In genomic region chr20:50789968-50790650, GRCh38 we compare ENCODE assay signal across 8 cellular contexts. TPM values are rescaled to one million over a fixed set of nuclear protein-coding genes. Genes with fewer than 3 reads are reported as not detected.
DNase-seq lines count a peak whose midpoint lies in the region; ATAC-seq and TF ChIP-seq lines count a peak whose summit lies in the region.

No MANE protein-coding gene starts in this region.

- POLR2A ChIA-PET in Caco-2 (lab: Charles Lee) (interaction anchor here (0.6 to 3.8 kb wide), 8 partner anchors 28 to 168 kb away, joined by 3 to 21 read pairs (median 5); partner anchors contain the start of genes ADNP, DPM1, MOCS3 and PARD6B), Panc1 (lab: Charles Lee) (no interaction called here)

- TF ChIP-seq CTCF in Caco-2 (IDR thresholded peaks at IDR 0.05; ENCODE audit: insufficient read depth in 1 of 2, low read depth in 1 of 2, low read length in 1 of 2, severe bottlenecking in 1 of 2, unreplicated experiment in 1 of 2) = no peak
- no peak for TF ChIP-seq CTCF in Panc1 (IDR thresholded peaks at IDR 0.05)
- no peak for TF ChIP-seq CTCF in prostate gland (IDR thresholded peaks at IDR 0.05)

- H3K9me3 ChIP-seq in Caco-2 = no peaks in the 10 kb centered on the region
- H3K9me3 ChIP-seq in Panc1 (ENCODE audit: control insufficient read depth, insufficient read depth, low read depth, low read length) = no peaks in the 10 kb centered on the region
- H3K9me3 ChIP-seq in esophagus (ENCODE audit: control insufficient read depth in 2 of 2, insufficient read depth in 1 of 2, low read depth in 1 of 2, low read length in 1 of 2) = no peaks in the 10 kb centered on the region
- H3K9me3 ChIP-seq in prostate gland = no peaks in the 10 kb centered on the region

- no peaks in the 10 kb centered on the region for H3K27me3 ChIP-seq in Caco-2 (replicated peaks; ENCODE audit: control insufficient read depth, insufficient read depth, low read length)
- H3K27me3 ChIP-seq in Panc1 (ENCODE audit: control insufficient read depth, insufficient read depth, low read length) = no peaks in the 10 kb centered on the region
- no peaks in the 10 kb centered on the region for H3K27me3 ChIP-seq in esophagus (ENCODE audit: control insufficient read depth in 1 of 2, insufficient read depth in 2 of 2, low read length in 2 of 2)
- no peaks in the 10 kb centered on the region for H3K27me3 ChIP-seq in prostate gland (replicated peaks; ENCODE audit: insufficient read depth)

- in situ Hi-C loops in Panc1 (cut with HindIII; ENCODE audit: low pct_unique_long_range_greater_than_20kb, low sequenced_read_pairs) = no loop called here

- peaks cover 19% of the 10 kb centered on the region for H3K36me3 Mint-ChIP-seq in Caco-2 (ENCODE audit: insufficient read depth, unreplicated experiment)

- peak; percentile 14 for TF ChIP-seq POLR2A in prostate gland (IDR thresholded peaks at IDR 0.05)

- peaks cover 44% of the 10 kb centered on the region for H3K4me1 ChIP-seq in Caco-2
- H3K4me1 ChIP-seq in Panc1 (ENCODE audit: control insufficient read depth, insufficient read depth, low read length) = peaks cover 58% of the 10 kb centered on the region
- peaks cover 0 to 3% of the 10 kb centered on the region in 2 donors for H3K4me1 ChIP-seq in esophagus (ENCODE audit: control insufficient read depth in 2 of 2, insufficient read depth in 2 of 2, low read length in 1 of 2)
- H3K4me1 ChIP-seq in prostate gland (replicated peaks) = peaks cover 6% of the 10 kb centered on the region

- H3K4me3 ChIP-seq in Caco-2 (ENCODE audit: low read depth, low read length) = no peak overlapping the region
- H3K4me3 ChIP-seq in Panc1 (ENCODE audit: low read depth in 2 of 2, low read length in 2 of 2) = no peak overlapping the region
- no peak overlapping the region for H3K4me3 ChIP-seq in esophagus (ENCODE audit: low read depth in 1 of 2, low read length in 2 of 2)
- H3K4me3 ChIP-seq in prostate gland = no peak overlapping the region

- DNase-seq in Caco-2 (peak in 1 of 2 experiments; percentile 73), Panc1 (ENCODE audit: low read depth, low spot score) (no peak), prostate gland (ENCODE audit: low spot score) (no peak), SK-N-DZ (ENCODE audit: low spot score) (no peak), hippocampal formation (lab: John Stamatoyannopoulos, UW) (no peak)

- WGBS in esophagus, 2 donors = 66 to 67% methylated on average over 11 of the region's 11 CpGs
- 51% methylated on average over 11 of the region's 11 CpGs for WGBS in prostate gland

- CTCF ChIA-PET in Caco-2 (lab: Charles Lee) (interaction anchor here (0.6 to 5.2 kb wide), 43 partner anchors 7 to 600 kb away, joined by 3 to 119 read pairs (median 5); partner anchors contain the start of genes ADNP, CEBPB, DPM1 and MOCS3), Panc1 (lab: Charles Lee) (interaction anchor here (1.1 kb wide), 1 partner anchor 44 kb away, joined by 3 read pairs; no protein-coding TSS in a partner anchor)

- H3K27ac Mint-ChIP-seq in Caco-2 (ENCODE audit: unreplicated experiment) = peak overlapping the region; percentile 99

- H3K36me3 ChIP-seq in Caco-2 (ENCODE audit: control insufficient read depth, insufficient read depth, low read length) (no peaks in the 10 kb centered on the region), Panc1 (ENCODE audit: control insufficient read depth, insufficient read depth, low read length) (no peaks in the 10 kb centered on the region), esophagus (ENCODE audit: control insufficient read depth in 2 of 2, insufficient read depth in 2 of 2, low read length in 1 of 2) (no peaks in the 10 kb centered on the region), prostate gland (no peaks in the 10 kb centered on the region)

- ATAC-seq in Panc1 (peak; percentile 0; the same call in 1 of the 2 replicates), GM18858 (IDR thresholded peaks at IDR 0.05; ENCODE audit: unreplicated experiment) (no peak), GM19035 (IDR thresholded peaks at IDR 0.05; ENCODE audit: unreplicated experiment) (no peak)

- BruUV-seq in Caco-2 (replicated peaks; lab: Mats Ljungman, UMichigan) (TSS peak; percentile 99), Panc1 (replicated peaks; lab: Mats Ljungman, UMichigan) (no TSS peak)

- H3K4me3 Mint-ChIP-seq in Caco-2 (ENCODE audit: unreplicated experiment) = peak overlapping the region; percentile 74

- intact Hi-C loops in Caco-2 (cut with micrococcal nuclease; ENCODE audit: unreplicated experiment) (loop anchor here (1.0 to 10.0 kb wide), 6 partner anchors 67 to 603 kb away; partner anchors contain the start of genes DPM1 and MOCS3), Panc1 (cut with micrococcal nuclease; ENCODE audit: unreplicated experiment) (loop anchor here (5.0 kb wide), 3 partner anchors 43 to 142 kb away; partner anchors contain the start of gene ADNP), prostate gland (cut with DNase I) (loop anchor here (10.0 kb wide), 1 partner anchor 515 kb away; no protein-coding TSS in a partner anchor)

- H3K27ac ChIP-seq in Panc1 (ENCODE audit: low read length) (peak overlapping the region; percentile 99), esophagus (ENCODE audit: low read depth in 2 of 2, low read length in 1 of 2) (peak overlapping the region; percentile 32 to 67), prostate gland (peak overlapping the region; percentile 86)

- H3K4me1 Mint-ChIP-seq in Caco-2 (ENCODE audit: low read depth, unreplicated experiment) = peaks cover 58% of the 10 kb centered on the region

- H3K9me3 Mint-ChIP-seq in Caco-2 (ENCODE audit: unreplicated experiment) = no peaks in the 10 kb centered on the region

- no peaks in the 10 kb centered on the region for H3K27me3 Mint-ChIP-seq in Caco-2 (ENCODE audit: insufficient read depth, unreplicated experiment)

RNA-seq across cellular contexts. Expression of gene BCAS4, which starts 4.8 kb away (rescaled TPM):
- 23.1 and 29.9 TPM in 2 replicates for total RNA-seq in Caco-2 (2022)
- 34.8 TPM for total RNA-seq in Panc1 (2021; ENCODE audit: unreplicated experiment)
- 76.6 TPM for polyA plus RNA-seq in Panc1 (2012; ENCODE audit: insufficient read length)
- polyA plus RNA-seq in esophagus = 1 to 10 TPM; 1.2 to 1.5 TPM
- 10 to 100 TPM in 1 of 2 donors, 1 to 10 TPM in 1; 2.9 to 11.4 TPM for total RNA-seq in prostate gland
- polyA plus RNA-seq in SK-N-DZ (2014; cell fraction: cytosol; rRNA removed) = 18.4 and 26.0 TPM in 2 replicates
- polyA plus RNA-seq in SK-N-DZ (2014; cell fraction: nucleus; rRNA removed) = 28.8 and 32.0 TPM in 2 replicates

RNA-seq across cellular contexts. Expression of gene PARD6B, which starts 58.7 kb away (rescaled TPM):
- total RNA-seq in Caco-2 (2022) (153 and 156 TPM in 2 replicates), Panc1 (2021; ENCODE audit: unreplicated experiment) (132 TPM), prostate gland (10 to 100 TPM in 1 of 2 donors, 1 to 10 TPM in 1; 8.3 to 14.4 TPM)
- 11.2 TPM for polyA plus RNA-seq in Panc1 (2012; ENCODE audit: insufficient read length)
- polyA plus RNA-seq in esophagus = 1 to 10 TPM; 1.6 to 6.5 TPM
- 3.8 TPM in 2 replicates for polyA plus RNA-seq in SK-N-DZ (2014; cell fraction: cytosol; rRNA removed)
- 1.4 and 2.2 TPM in 2 replicates for polyA plus RNA-seq in SK-N-DZ (2014; cell fraction: nucleus; rRNA removed)
